In the genomic region with DNA sequence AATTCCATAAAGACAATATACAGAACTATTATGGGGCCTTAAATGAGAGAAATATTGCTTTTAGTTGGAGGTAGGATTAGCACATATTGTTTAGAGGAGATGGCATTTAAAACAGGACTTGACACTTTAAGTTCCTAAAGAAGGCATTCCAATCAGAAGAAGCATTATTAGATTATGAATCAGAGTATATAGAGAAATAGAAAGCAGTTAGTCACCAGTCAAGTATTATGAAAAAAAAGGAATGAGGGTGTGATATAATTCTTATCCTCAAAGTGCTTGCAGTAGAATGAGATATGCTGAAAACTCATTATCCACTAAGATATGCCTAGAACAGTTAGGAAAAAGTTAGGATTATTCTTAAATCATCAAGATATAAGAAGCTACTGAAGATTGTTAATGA, we compare ENCODE assay signal across 23 cellular contexts.
DNase-seq lines count a peak whose midpoint lies in the region; FAIRE-seq and TF ChIP-seq lines count a peak whose summit lies in the region.
"Had no signal": no experiment of that assay in that cellular context is flagged by ENCODE, and none has a peak within 500 bp of the region (broad histone marks: within the 10 kb centered on the region; RNA-seq: fewer than 3 reads in every experiment).

No MANE protein-coding gene starts in this region.

- H3K4me3 Mint-ChIP-seq in activated CD4-positive, alpha-beta memory T cell treated with anti-CD3 and anti-CD28 coated beads for 36 hours: no peak overlapping the region
- H3K4me3 Mint-ChIP-seq: activated B cell treated with CpG ODN at 0.5 μM for 24 hours; activated naive CD8-positive, alpha-beta T cell; activated T-cell treated with anti-CD3 and anti-CD28 coated beads, Interleukin-2, amount 50 U/mL, for 72 hours; IgD-negative memory B cell; neural progenitor cell; T-helper 2 cell treated with Interferon-gamma antibody and Interleukin-4, amounts not matched to agents 5 μg/mL and 100 μg/mL, for 36 hours had no signal

- H3K4me3 ChIP-seq in adipocyte (ENCODE audit: low read length): no peak overlapping the region
- H3K4me3 ChIP-seq in fibroblast of pulmonary artery (replicated peaks; ENCODE audit: low read depth, low read length): no peak overlapping the region
- no peak overlapping the region for H3K4me3 ChIP-seq in retinal pigment epithelial cell (ENCODE audit: low read length)
- H3K4me3 ChIP-seq: esophagus squamous epithelium, neural progenitor cell, testis had no signal

- no peaks in the 10 kb centered on the region for H3K27me3 Mint-ChIP-seq in activated CD4-positive, alpha-beta memory T cell treated with anti-CD3 and anti-CD28 coated beads for 36 hours
- H3K27me3 Mint-ChIP-seq: activated B cell treated with CpG ODN at 0.5 μM for 24 hours; activated naive CD8-positive, alpha-beta T cell; IgD-negative memory B cell had no signal

- no peaks in the 10 kb centered on the region for H3K4me1 Mint-ChIP-seq in activated CD4-positive, alpha-beta memory T cell treated with anti-CD3 and anti-CD28 coated beads for 36 hours (ENCODE audit: low read depth)
- H3K4me1 Mint-ChIP-seq: activated B cell treated with CpG ODN at 0.5 μM for 24 hours, IgD-negative memory B cell, neural progenitor cell had no signal

- CTCF ChIA-PET in activated CD4-positive, alpha-beta memory T cell treated with anti-CD3 and anti-CD28 coated beads for 36 hours (lab: Charles Lee): no interaction called here

- in situ Hi-C loops in G401 (cut with HindIII; ENCODE audit: low sequenced_read_pairs): no loop called here

- H3K27me3 ChIP-seq in adipocyte (replicated peaks; ENCODE audit: control insufficient read depth, insufficient read depth, low read length): no peaks in the 10 kb centered on the region
- H3K27me3 ChIP-seq: esophagus squamous epithelium, neural progenitor cell, testis had no signal

- intact Hi-C loops in activated CD4-positive, alpha-beta memory T cell treated with anti-CD3 and anti-CD28 coated beads for 36 hours (cut with micrococcal nuclease): no loop called here

- H3K36me3 ChIP-seq in adipocyte (ENCODE audit: control insufficient read depth, insufficient read depth, low read length, severe bottlenecking): no peaks in the 10 kb centered on the region
- H3K36me3 ChIP-seq: esophagus squamous epithelium, neural progenitor cell had no signal

- peaks cover 13% of the 10 kb centered on the region for H3K9me3 Mint-ChIP-seq in activated CD4-positive, alpha-beta memory T cell treated with anti-CD3 and anti-CD28 coated beads for 36 hours

- DNase-seq in GM04503 (ENCODE audit: low read depth): peak; percentile 46
- peak; percentile 62 for DNase-seq in adipocyte (ENCODE audit: low read depth)
- peak; percentile 44 for DNase-seq in fibroblast of pulmonary artery (ENCODE audit: low read depth)
- peak; percentile 43 for DNase-seq in retinal pigment epithelial cell (ENCODE audit: low read depth)
- DNase-seq in G401 (ENCODE audit: low spot score): no peak
- DNase-seq in GM12892 (ENCODE audit: insufficient read length): no peak
- DNase-seq in activated CD4-positive, alpha-beta memory T cell treated with anti-CD3 and anti-CD28 coated beads for 36 hours: no peak
- no peak for DNase-seq in 8988T
- DNase-seq: activated B cell treated with CpG ODN at 0.5 μM for 24 hours; activated T-cell treated with anti-CD3 and anti-CD28 coated beads, Interleukin-2, amount 50 U/mL, for 72 hours; C1 segment of cervical spinal cord; DMS 273 treated with DMSO at 0.1 percent for 48 hours; esophagus squamous epithelium; GOT3; left cardiac atrium; midbrain; NCI-H187; SIG-M5; testis had no signal

- no peaks in the 10 kb centered on the region for H3K36me3 Mint-ChIP-seq in activated CD4-positive, alpha-beta memory T cell treated with anti-CD3 and anti-CD28 coated beads for 36 hours
- H3K36me3 Mint-ChIP-seq: activated naive CD8-positive, alpha-beta T cell; neural progenitor cell had no signal

- H3K27ac Mint-ChIP-seq in activated CD4-positive, alpha-beta memory T cell treated with anti-CD3 and anti-CD28 coated beads for 36 hours: no peak overlapping the region
- H3K27ac Mint-ChIP-seq: activated B cell treated with CpG ODN at 0.5 μM for 24 hours; activated naive CD8-positive, alpha-beta T cell; activated T-cell treated with anti-CD3 and anti-CD28 coated beads, Interleukin-2, amount 50 U/mL, for 72 hours; IgD-negative memory B cell; neural progenitor cell; T-helper 2 cell treated with Interferon-gamma antibody and Interleukin-4, amounts not matched to agents 5 μg/mL and 100 μg/mL, for 36 hours had no signal

- POLR2A ChIA-PET in activated CD4-positive, alpha-beta memory T cell treated with anti-CD3 and anti-CD28 coated beads for 36 hours (lab: Charles Lee): no interaction called here

- peaks cover 11% of the 10 kb centered on the region for H3K4me1 ChIP-seq in adipocyte (ENCODE audit: control insufficient read depth, insufficient read depth, low read length)
- H3K4me1 ChIP-seq: neural progenitor cell, testis had no signal

- H3K9me3 ChIP-seq in adipocyte (ENCODE audit: control insufficient read depth, low read length): peaks cover 17% of the 10 kb centered on the region
- H3K9me3 ChIP-seq: esophagus squamous epithelium, testis had no signal

- FAIRE-seq in GM12892 (lab: Jason Lieb, UNC): no peak

- no peak for TF ChIP-seq CTCF in fibroblast of pulmonary artery (IDR thresholded peaks at IDR 0.05; ENCODE audit: low read length, missing control alignments)
- no peak for TF ChIP-seq CTCF in retinal pigment epithelial cell (conservative IDR thresholded peaks at IDR 0.05; ENCODE audit: low read depth, low read length)

- TF ChIP-seq POLR2A in GM12892 (IDR thresholded peaks at IDR 0.05; ENCODE audit: low read depth, low read length): no peak

- no peak overlapping the region for H3K9ac ChIP-seq in adipocyte (ENCODE audit: low read length)
- H3K9ac ChIP-seq: neural progenitor cell had no signal

Comparison
In these comparisons a context has a peak if more than half of its experiments do, and no peak if none do; other contexts are left out.
1. DNase-seq: peak in GM04503 (single experiment), adipocyte (single experiment), fibroblast of pulmonary artery (single experiment) and retinal pigment epithelial cell (single experiment); none in G401 (single experiment), GM12892 (single experiment), activated CD4-positive, alpha-beta memory T cell treated with anti-CD3 and anti-CD28 coated beads for 36 hours (single experiment) and 8988T (single experiment).